ENCODE assay signal across 12 cellular contexts in genomic region chr5:40480392-40480791, GRCh38.
DNase-seq lines count a peak whose midpoint lies in the region; ATAC-seq and TF ChIP-seq lines count a peak whose summit lies in the region.
"Had no signal": no experiment of that assay in that cellular context is flagged by ENCODE, and none has a peak within 500 bp of the region (broad histone marks: within the 10 kb centered on the region; RNA-seq: fewer than 3 reads in every experiment).

No MANE protein-coding gene starts in this region.

- H3K27ac Mint-ChIP-seq in activated CD4-positive, alpha-beta memory T cell treated with anti-CD3 and anti-CD28 coated beads for 36 hours: peak overlapping the region; percentile 85
- H3K27ac Mint-ChIP-seq in natural killer cell: peak overlapping the region in 1 of 2 donors; percentile 56

- peak; percentile 36 for DNase-seq in stimulated activated naive CD4-positive, alpha-beta T cell treated with Interleukin-2 at 50 U/mL for 16 hours (lab: John Stamatoyannopoulos, UW)
- no peak for DNase-seq in stimulated activated naive CD4-positive, alpha-beta T cell (lab: John Stamatoyannopoulos, UW)
- DNase-seq in activated CD4-positive, alpha-beta memory T cell treated with anti-CD3 and anti-CD28 coated beads for 36 hours: peak; percentile 74
- no peak for DNase-seq in natural killer cell
- no peak for DNase-seq in DMS114 treated with DMSO at 0.1 percent for 48 hours (lab: John Stamatoyannopoulos, UW; ENCODE audit: unreplicated experiment)
- DNase-seq in NCI-H146 (lab: John Stamatoyannopoulos, UW): no peak
- DNase-seq: central memory CD4-positive, alpha-beta T cell; IMR-90; naive B cell; Peyer's patch had no signal

- no peaks in the 10 kb centered on the region for H3K27me3 Mint-ChIP-seq in activated CD4-positive, alpha-beta memory T cell treated with anti-CD3 and anti-CD28 coated beads for 36 hours
- H3K27me3 Mint-ChIP-seq in natural killer cell (ENCODE audit: low read depth in 2 of 2): no peaks in the 10 kb centered on the region

- intact Hi-C loops in activated CD4-positive, alpha-beta memory T cell treated with anti-CD3 and anti-CD28 coated beads for 36 hours (cut with micrococcal nuclease): loop anchor here (1.0 to 10.0 kb wide), 6 partner anchors 10 to 1276 kb away; no protein-coding TSS in a partner anchor
- intact Hi-C loops in natural killer cell (cut with micrococcal nuclease): loop anchor here (5.0 kb wide), 1 partner anchor 38 kb away; no protein-coding TSS in a partner anchor

- peak overlapping the region; percentile 42 for H3K4me3 Mint-ChIP-seq in activated CD4-positive, alpha-beta memory T cell treated with anti-CD3 and anti-CD28 coated beads for 36 hours
- peak overlapping the region; percentile 22 for H3K4me3 Mint-ChIP-seq in natural killer cell
- H3K4me3 Mint-ChIP-seq: naive B cell had no signal

- no peak for TF ChIP-seq CTCF in natural killer cell (IDR thresholded peaks at IDR 0.05)

- POLR2A ChIA-PET in activated CD4-positive, alpha-beta memory T cell treated with anti-CD3 and anti-CD28 coated beads for 36 hours (lab: Charles Lee): interaction anchor here (0.6 to 2.3 kb wide), 14 partner anchors 8 to 203 kb away, joined by 3 to 14 read pairs (median 6); partner anchors contain the start of gene PTGER4

- H3K4me1 Mint-ChIP-seq in activated CD4-positive, alpha-beta memory T cell treated with anti-CD3 and anti-CD28 coated beads for 36 hours (ENCODE audit: low read depth): peaks cover 53% of the 10 kb centered on the region
- peaks cover 24 to 31% of the 10 kb centered on the region in 2 donors for H3K4me1 Mint-ChIP-seq in natural killer cell

- no peaks in the 10 kb centered on the region for H3K9me3 Mint-ChIP-seq in activated CD4-positive, alpha-beta memory T cell treated with anti-CD3 and anti-CD28 coated beads for 36 hours
- H3K9me3 Mint-ChIP-seq in natural killer cell: no peaks in the 10 kb centered on the region
- H3K9me3 Mint-ChIP-seq: naive B cell had no signal

- H3K36me3 Mint-ChIP-seq in activated CD4-positive, alpha-beta memory T cell treated with anti-CD3 and anti-CD28 coated beads for 36 hours: no peaks in the 10 kb centered on the region
- no peaks in the 10 kb centered on the region for H3K36me3 Mint-ChIP-seq in natural killer cell
- H3K36me3 Mint-ChIP-seq: naive B cell had no signal

- CTCF ChIA-PET in activated CD4-positive, alpha-beta memory T cell treated with anti-CD3 and anti-CD28 coated beads for 36 hours (lab: Charles Lee): interaction anchor here (0.9 to 1.3 kb wide), 2 partner anchors 70 to 75 kb away, joined by 3 to 4 read pairs; no protein-coding TSS in a partner anchor

- peak; percentile 74 to 88 (median 87) for ATAC-seq in natural killer cell
- no peak for ATAC-seq in GM21360 (IDR thresholded peaks at IDR 0.05; ENCODE audit: unreplicated experiment)
- no peak for ATAC-seq in GM21447 (IDR thresholded peaks at IDR 0.05; ENCODE audit: unreplicated experiment)

Comparison
In these comparisons a context has a peak if more than half of its experiments do, and no peak if none do; other contexts are left out.
1. DNase-seq: peak in stimulated activated naive CD4-positive, alpha-beta T cell treated with Interleukin-2 at 50 U/mL for 16 hours (single experiment) and activated CD4-positive, alpha-beta memory T cell treated with anti-CD3 and anti-CD28 coated beads for 36 hours (single experiment); none in stimulated activated naive CD4-positive, alpha-beta T cell (0 of 6), natural killer cell (single experiment), DMS114 treated with DMSO at 0.1 percent for 48 hours (single experiment) and NCI-H146 (single experiment).
2. ATAC-seq: peak in natural killer cell (3 of 3); none in GM21360 (single experiment) and GM21447 (single experiment).